ENCODE assay signal across 33 cellular contexts in genomic region chr14:72882047-72882446, GRCh38. TPM values are rescaled to one million over a fixed set of nuclear protein-coding genes. Genes with fewer than 3 reads are reported as not detected.
"Had no signal": no experiment of that assay in that cellular context is flagged by ENCODE, and none has a peak within 500 bp of the region (broad histone marks: within the 10 kb centered on the region; RNA-seq: fewer than 3 reads in every experiment).

No MANE protein-coding gene starts in this region.

- H3K9me3 ChIP-seq: adrenal gland, body of pancreas, breast epithelium, esophagus muscularis mucosa, gastrocnemius medialis, heart left ventricle had no signal

- H3K27me3 ChIP-seq: adrenal gland, body of pancreas, breast epithelium, cardiac muscle cell, dorsolateral prefrontal cortex, esophagus muscularis mucosa, gastrocnemius medialis, heart left ventricle had no signal

- H3K27ac Mint-ChIP-seq: activated CD4-positive, alpha-beta memory T cell treated with anti-CD3 and anti-CD28 coated beads for 36 hours; activated CD4-positive, alpha-beta T cell treated with anti-CD3 and anti-CD28 coated beads for 36 hours; activated CD4-positive, alpha-beta T cell treated with anti-CD3 and anti-CD28 coated beads, Interleukin-2, amount 10 ng/mL, durations not matched to agents 24 days and 14 days; activated naive CD4-positive, alpha-beta T cell treated with anti-CD3 and anti-CD28 coated beads for 36 hours; activated naive CD4-positive, alpha-beta T cell treated with anti-CD3 and anti-CD28 coated beads, Interleukin-2, amount 50 U/mL, for 24 hours; activated naive CD8-positive, alpha-beta T cell treated with anti-CD3 and anti-CD28 coated beads for 36 hours; activated naive CD8-positive, alpha-beta T cell treated with anti-CD3 and anti-CD28 coated beads, Interleukin-2, amount 50 U/mL, for 24 hours; activated T-helper 2 cell treated with anti-CD3 and anti-CD28 coated beads, Interferon-gamma antibody, Interleukin-2, Interleukin-4, amounts not matched to agents 10 μg/mL and 5 μg/mL and 100 μg/mL, durations not matched to agents 14 hours and 24 hours and 36 hours; dendritic cell treated with granulocyte-macrophage colony-stimulating factor and Interleukin-4, amounts not matched to agents 40 ng/mL and 50 ng/mL, for 4 days; endodermal cell had no signal

- H3K4me3 ChIP-seq: adrenal gland, body of pancreas, breast epithelium, cardiac muscle cell, coronary artery, dorsolateral prefrontal cortex, esophagus muscularis mucosa, gastrocnemius medialis, heart left ventricle had no signal

- H3K9me3 Mint-ChIP-seq: activated CD4-positive, alpha-beta memory T cell treated with anti-CD3 and anti-CD28 coated beads for 36 hours; activated naive CD4-positive, alpha-beta T cell treated with anti-CD3 and anti-CD28 coated beads for 36 hours; activated naive CD4-positive, alpha-beta T cell treated with anti-CD3 and anti-CD28 coated beads, Interleukin-2, amount 50 U/mL, for 24 hours; activated naive CD8-positive, alpha-beta T cell treated with anti-CD3 and anti-CD28 coated beads for 36 hours; activated naive CD8-positive, alpha-beta T cell treated with anti-CD3 and anti-CD28 coated beads, Interleukin-2, amount 50 U/mL, for 24 hours; activated T-cell treated with anti-CD3 and anti-CD28 coated beads, Interleukin-2, amount 50 U/mL, for 4 hours; activated T-helper 2 cell treated with anti-CD3 and anti-CD28 coated beads, Interferon-gamma antibody, Interleukin-2, Interleukin-4, amounts not matched to agents 10 μg/mL and 5 μg/mL and 100 μg/mL, durations not matched to agents 14 hours and 24 hours and 36 hours; dendritic cell treated with granulocyte-macrophage colony-stimulating factor and Interleukin-4, amounts not matched to agents 40 ng/mL and 50 ng/mL, for 4 days had no signal

- H3K36me3 Mint-ChIP-seq: activated CD4-positive, alpha-beta memory T cell treated with anti-CD3 and anti-CD28 coated beads for 36 hours; activated naive CD4-positive, alpha-beta T cell treated with anti-CD3 and anti-CD28 coated beads, Interleukin-2, amount 50 U/mL, for 24 hours; activated naive CD8-positive, alpha-beta T cell treated with anti-CD3 and anti-CD28 coated beads for 36 hours had no signal

- H3K4me1 ChIP-seq: adrenal gland, body of pancreas, breast epithelium, foreskin keratinocyte had no signal

- H3K4me1 Mint-ChIP-seq: activated naive CD4-positive, alpha-beta T cell treated with anti-CD3 and anti-CD28 coated beads, Interleukin-2, amount 50 U/mL, for 24 hours had no signal

- H3K27ac ChIP-seq: adrenal gland, body of pancreas, breast epithelium, coronary artery, dorsolateral prefrontal cortex, esophagus muscularis mucosa, foreskin keratinocyte had no signal

- H3K4me3 Mint-ChIP-seq: activated CD4-positive, alpha-beta memory T cell treated with anti-CD3 and anti-CD28 coated beads for 36 hours; activated CD4-positive, alpha-beta T cell treated with anti-CD3 and anti-CD28 coated beads for 36 hours; activated CD4-positive, alpha-beta T cell treated with anti-CD3 and anti-CD28 coated beads, Interleukin-2, amount 10 ng/mL, durations not matched to agents 24 days and 14 days; activated naive CD4-positive, alpha-beta T cell treated with anti-CD3 and anti-CD28 coated beads for 36 hours; activated naive CD4-positive, alpha-beta T cell treated with anti-CD3 and anti-CD28 coated beads, Interleukin-2, amount 50 U/mL, for 24 hours; activated naive CD8-positive, alpha-beta T cell treated with anti-CD3 and anti-CD28 coated beads for 36 hours; activated naive CD8-positive, alpha-beta T cell treated with anti-CD3 and anti-CD28 coated beads, Interleukin-2, amount 50 U/mL, for 24 hours; activated T-cell treated with anti-CD3 and anti-CD28 coated beads, Interleukin-2, amount 50 U/mL, for 4 hours; dendritic cell treated with granulocyte-macrophage colony-stimulating factor and Interleukin-4, amounts not matched to agents 40 ng/mL and 50 ng/mL, for 4 days; endodermal cell had no signal

- H3K27me3 Mint-ChIP-seq: activated naive CD4-positive, alpha-beta T cell treated with anti-CD3 and anti-CD28 coated beads, Interleukin-2, amount 50 U/mL, for 24 hours; activated naive CD8-positive, alpha-beta T cell treated with anti-CD3 and anti-CD28 coated beads, Interleukin-2, amount 50 U/mL, for 24 hours had no signal

- H3K36me3 ChIP-seq: adrenal gland, breast epithelium, esophagus muscularis mucosa, gastrocnemius medialis had no signal

- ATAC-seq: activated CD4-positive, alpha-beta T cell treated with anti-CD3 and anti-CD28 coated beads for 36 hours; activated CD8-positive, alpha-beta T cell treated with anti-CD3 and anti-CD28 coated beads, Interleukin-2, amount 10 ng/mL, durations not matched to agents 7 days and 5 days; activated naive CD8-positive, alpha-beta T cell treated with anti-CD3 and anti-CD28 coated beads, Interleukin-2, amount 50 U/mL, for 24 hours; activated T-cell treated with anti-CD3 and anti-CD28 coated beads, Interleukin-2, amount 50 U/mL, for 4 hours; body of pancreas; foreskin keratinocyte; gastrocnemius medialis; heart left ventricle had no signal

- DNase-seq: activated CD4-positive, alpha-beta memory T cell treated with anti-CD3 and anti-CD28 coated beads for 36 hours; activated CD4-positive, alpha-beta T cell treated with anti-CD3 and anti-CD28 coated beads for 36 hours; activated CD4-positive, alpha-beta T cell treated with anti-CD3 and anti-CD28 coated beads, Interleukin-2, amount 10 ng/mL, durations not matched to agents 24 days and 14 days; activated CD4-positive, CD25-positive, alpha-beta regulatory T cell; activated CD4-positive, CD25-positive, alpha-beta regulatory T cell treated with anti-CD3 and anti-CD28 coated beads, Interleukin-2, amount 50 U/mL, for 72 hours; activated CD8-positive, alpha-beta T cell treated with anti-CD3 and anti-CD28 coated beads, Interleukin-2, amount 10 ng/mL, durations not matched to agents 7 days and 5 days; activated effector memory CD4-positive, alpha-beta T cell treated with anti-CD3 and anti-CD28 coated beads, Interleukin-2, amount 50 U/mL, for 16 hours; activated naive CD4-positive, alpha-beta T cell treated with anti-CD3 and anti-CD28 coated beads for 36 hours; activated naive CD8-positive, alpha-beta T cell treated with anti-CD3 and anti-CD28 coated beads for 36 hours; activated naive CD8-positive, alpha-beta T cell treated with anti-CD3 and anti-CD28 coated beads, Interleukin-2, amount 50 U/mL, for 24 hours; activated T-cell treated with anti-CD3 and anti-CD28 coated beads, Interleukin-2, amount 50 U/mL, for 4 hours; adrenal gland; amygdala; aorta; body of pancreas; central memory CD4-positive, alpha-beta T cell; cerebellar nuclear complex; dorsolateral prefrontal cortex; effector memory CD4-positive, alpha-beta T cell; endodermal cell; erythroblast; foreskin keratinocyte; gastrocnemius medialis; glutamatergic neuron; heart left ventricle; T-helper 2 cell had no signal

RNA-seq across cellular contexts. Expression of gene DPF3, which starts 11.9 kb away (rescaled TPM):
- total RNA-seq: endodermal cell had no signal
